In the genomic region with DNA sequence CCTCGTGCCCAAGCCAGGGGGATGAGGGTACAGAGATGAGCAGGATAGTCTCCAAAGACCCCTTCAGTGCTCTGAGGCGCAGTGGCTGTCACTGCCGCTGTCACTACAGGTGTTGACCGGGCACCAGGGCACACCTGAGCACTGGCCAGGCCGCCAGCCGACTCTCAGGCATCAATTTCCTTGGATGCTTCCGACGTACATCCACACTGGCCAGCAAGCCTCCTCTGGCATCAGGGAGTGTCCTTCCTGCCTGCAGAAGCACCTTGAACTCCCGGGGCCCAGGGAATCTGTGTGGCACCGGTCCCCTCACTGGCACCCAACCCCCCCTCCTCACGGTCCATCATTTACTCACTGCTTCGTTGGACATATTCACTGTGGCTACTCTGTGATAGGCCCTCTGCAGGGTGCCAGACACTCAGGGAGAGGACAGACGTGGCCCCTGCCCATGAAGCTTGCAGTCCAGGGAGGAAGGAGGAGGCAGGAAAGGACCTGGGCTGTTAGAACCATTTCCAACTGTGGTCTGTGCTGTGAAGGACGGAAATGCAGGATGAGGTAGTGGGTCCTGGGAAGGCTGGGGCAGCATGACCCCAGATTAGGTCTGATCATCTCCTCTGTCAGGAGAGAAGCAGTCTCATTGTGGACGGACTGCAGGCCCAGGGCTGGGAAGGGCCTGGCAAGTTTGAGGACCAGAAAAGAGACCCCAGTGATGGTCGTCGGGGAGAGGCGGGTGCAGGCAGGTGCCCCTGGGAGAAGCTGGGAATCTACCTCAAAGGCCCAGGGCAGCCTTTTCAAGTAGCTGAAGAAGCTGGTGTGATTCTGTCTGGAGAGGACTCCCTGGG, we compare ENCODE assay signal across 26 cellular contexts. TPM values are rescaled to one million over a fixed set of nuclear protein-coding genes. Genes with fewer than 3 reads are reported as not detected.
DNase-seq lines count a peak whose midpoint lies in the region; ATAC-seq and TF ChIP-seq lines count a peak whose summit lies in the region.
"Had no signal": no experiment of that assay in that cellular context is flagged by ENCODE, and none has a peak within 500 bp of the region (broad histone marks: within the 10 kb centered on the region; RNA-seq: fewer than 3 reads in every experiment).

No MANE protein-coding gene starts in this region.

- no peaks in the 10 kb centered on the region for H3K9me3 ChIP-seq in right atrium auricular region
- H3K9me3 ChIP-seq in right cardiac atrium (ENCODE audit: control insufficient read depth, low read length) = no peaks in the 10 kb centered on the region

- H3K4me3 ChIP-seq in right atrium auricular region (no peak overlapping the region), right cardiac atrium (ENCODE audit: low read length) (no peak overlapping the region)
- H3K4me3 ChIP-seq: GM23248, K562 had no signal

- H3K4me1 ChIP-seq in right atrium auricular region (peaks cover 0 to 11% of the 10 kb centered on the region in 2 donors), right cardiac atrium (ENCODE audit: control insufficient read depth, insufficient read depth, low read length) (peaks cover 4% of the 10 kb centered on the region)

- TF ChIP-seq CTCF in right atrium auricular region (IDR thresholded peaks at IDR 0.05) = no peak

- H3K4me1 Mint-ChIP-seq in activated T-helper 17 cell treated with anti-CD3 and anti-CD28 coated beads, Interleukin-2, amount 50 U/mL, for 72 hours = no peaks in the 10 kb centered on the region

- peak; percentile 28 for DNase-seq in right atrium auricular region (ENCODE audit: low spot score)
- no peak for DNase-seq in right cardiac atrium
- peak; percentile 35 for DNase-seq in left lobe of liver (ENCODE audit: low spot score)
- peak; percentile 15 for DNase-seq in retina
- no peak for DNase-seq in NCI-H1694 (lab: John Stamatoyannopoulos, UW)
- DNase-seq: 8988T, ACHN, Calu3, DMS79 treated with DMSO at 0.1 percent for 48 hours, GF-D8, GM23248, H7, MV-4-11, NCI-H1105 treated with DMSO at 0.1 percent for 48 hours, NCI-H146, NCI-H2029, NCI-H446, NCI-H524 treated with DMSO at 0.1 percent for 48 hours, NCI-H774, SIG-M5 had no signal

- intact Hi-C loops in right cardiac atrium (cut with DNase I) = no loop called here

- ATAC-seq in right cardiac atrium (no peak), left lobe of liver (no peak), GM18873 (IDR thresholded peaks at IDR 0.05; ENCODE audit: low FRiP score, unreplicated experiment) (no peak)
- no peak for ATAC-seq in activated T-helper 17 cell treated with anti-CD3 and anti-CD28 coated beads, Interleukin-2, amount 50 U/mL, for 72 hours (replicated peaks)
- ATAC-seq: HepG2, K562 had no signal

- H3K27me3 Mint-ChIP-seq in activated T-helper 17 cell treated with anti-CD3 and anti-CD28 coated beads, Interleukin-2, amount 50 U/mL, for 72 hours = peaks cover 28% of the 10 kb centered on the region

- 85% methylated on average over 18 of the region's 18 CpGs for WGBS in right cardiac atrium

- no peaks in the 10 kb centered on the region for H3K27me3 ChIP-seq in right atrium auricular region
- H3K27me3 ChIP-seq in right cardiac atrium (ENCODE audit: control insufficient read depth, insufficient read depth) = no peaks in the 10 kb centered on the region

- no peak overlapping the region for H3K27ac Mint-ChIP-seq in activated T-helper 17 cell treated with anti-CD3 and anti-CD28 coated beads, Interleukin-2, amount 50 U/mL, for 72 hours

- H3K4me3 Mint-ChIP-seq in activated T-helper 17 cell treated with anti-CD3 and anti-CD28 coated beads, Interleukin-2, amount 50 U/mL, for 72 hours = no peak overlapping the region

- no peak overlapping the region for H3K27ac ChIP-seq in right atrium auricular region
- H3K27ac ChIP-seq in right cardiac atrium (ENCODE audit: low read length) = no peak overlapping the region
- H3K27ac ChIP-seq: GM23248 had no signal

- H3K36me3 Mint-ChIP-seq in activated T-helper 17 cell treated with anti-CD3 and anti-CD28 coated beads, Interleukin-2, amount 50 U/mL, for 72 hours (ENCODE audit: low read depth) = no peaks in the 10 kb centered on the region

- no peaks in the 10 kb centered on the region for H3K36me3 ChIP-seq in right atrium auricular region

- peaks cover under 1% of the 10 kb centered on the region for H3K9me3 Mint-ChIP-seq in activated T-helper 17 cell treated with anti-CD3 and anti-CD28 coated beads, Interleukin-2, amount 50 U/mL, for 72 hours

RNA-seq across cellular contexts. Expression of gene ANO1, which starts 46.3 kb away (rescaled TPM):
- total RNA-seq in right atrium auricular region = 10 to 100 TPM; 10.2 to 29.4 TPM
- 10 to 100 TPM in 2 of 4 donors, 1 to 10 TPM in 2; 7.9 to 18.2 (median 9.5) TPM for total RNA-seq in right cardiac atrium
- 6.8 TPM for polyA plus RNA-seq in right cardiac atrium
- 260 TPM for total RNA-seq in left lobe of liver
- under 1 TPM; 0.09 to 0.11 TPM for total RNA-seq in activated T-helper 17 cell treated with anti-CD3 and anti-CD28 coated beads, Interleukin-2, amount 50 U/mL, for 72 hours
- total RNA-seq: HepG2, K562, LHCN-M2, MCF 10A had no signal
- polyA plus RNA-seq: GM23248, HepG2, K562 had no signal

Comparison
In these comparisons a context has a peak if more than half of its experiments do, and no peak if none do; other contexts are left out.
1. DNase-seq: peak in right atrium auricular region (single experiment), left lobe of liver (single experiment) and retina (single experiment); none in right cardiac atrium (0 of 3) and NCI-H1694 (single experiment).